23 cellular contexts compared by ENCODE assay signal in the genomic region with DNA sequence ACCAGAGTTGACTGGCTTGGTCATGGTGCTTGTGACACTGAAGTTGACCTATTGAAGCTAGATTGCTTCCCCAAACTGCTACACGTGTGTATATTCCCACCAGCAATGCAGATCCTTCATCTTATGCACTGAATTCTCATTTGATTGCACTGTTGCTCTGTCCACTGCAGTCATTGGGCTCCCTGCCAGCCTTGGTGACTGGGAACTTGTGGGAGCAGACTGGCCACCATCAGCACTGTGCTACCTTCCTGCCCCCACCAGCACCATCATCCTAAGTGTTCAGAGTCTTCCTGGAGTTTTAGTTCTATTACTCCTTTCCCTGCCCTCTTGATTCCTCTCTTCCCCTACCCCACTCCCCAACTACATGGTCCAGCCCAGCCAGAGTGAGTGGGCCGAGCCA.
"Had no signal": no experiment of that assay in that cellular context is flagged by ENCODE, and none has a peak within 500 bp of the region (broad histone marks: within the 10 kb centered on the region; RNA-seq: fewer than 3 reads in every experiment).

No MANE protein-coding gene starts in this region.

- ATAC-seq: left cardiac atrium; left lung; lower lobe of right lung; natural killer cell; right lobe of liver; stimulated activated memory B cell treated with anti-CD40 and anti-IgM and Interleukin-4, amounts not matched to agents 10 μg/mL and 1 μg/mL and 100 μg/mL, for 72 hours; stimulated activated naive CD8-positive, alpha-beta T cell treated with anti-CD3 and anti-CD28 coated beads, Interleukin-15, amount 100 ng/mL, for 72 hours had no signal

- DNase-seq: hippocampal formation; kidney glomerular epithelial cell; left cardiac atrium; left lung; lower lobe of right lung; mammary epithelial cell; mesenchymal stem cell; naive B cell; natural killer cell; nephron progenitor cell; ovary; right lobe of liver; stimulated activated CD4-positive, alpha-beta T cell treated with anti-CD3 and anti-CD28 coated beads, Interleukin-1b, Interleukin-23, amount 100 ng/mL, for 48 hours; stimulated activated CD4-positive, alpha-beta T cell treated with anti-CD3 and anti-CD28 coated beads, Interleukin-2, amount 100 ng/mL, for 48 hours; stimulated activated CD4-positive, alpha-beta T cell treated with anti-CD3 and anti-CD28 coated beads, Interleukin-4, amount 100 ng/mL, for 4 hours; stimulated activated CD8-positive, alpha-beta memory T cell treated with anti-CD3 and anti-CD28 coated beads, Interleukin-4, amount 100 ng/mL, for 48 hours; stimulated activated naive CD4-positive, alpha-beta T cell treated with Interleukin-2 at 50 U/mL for 16 hours; stimulated activated naive CD8-positive, alpha-beta T cell treated with anti-CD3 and anti-CD28 coated beads, Interleukin-15, amount 100 ng/mL, for 72 hours; substantia nigra; tibial artery; trophoblast cell; uterus had no signal
